Comparison of ENCODE assay signal across 9 cellular contexts in genomic region chr1:21976703-21977239, GRCh38. TPM values are rescaled to one million over a fixed set of nuclear protein-coding genes. Genes with fewer than 3 reads are reported as not detected.
"Had no signal": no experiment of that assay in that cellular context is flagged by ENCODE, and none has a peak within 500 bp of the region (broad histone marks: within the 10 kb centered on the region; RNA-seq: fewer than 3 reads in every experiment).

Gene CELA3B (plus strand): TSS chr1:21977022. CDS start chr1:21977040, 18 bp downstream.

RNA-seq across cellular contexts. Expression of gene CELA3B, which starts in this region (rescaled TPM):
- total RNA-seq: M059J, OCI-LY7, PC-3, Peyer's patch, Right ventricle myocardium inferior, RPMI7951, SJCRH30 had no signal
- polyA plus RNA-seq: IgD-negative memory B cell, K562 had no signal
